19 cellular contexts compared by ENCODE assay signal in genomic region chr4:124534133-124534532, GRCh38.
DNase-seq lines count a peak whose midpoint lies in the region; TF ChIP-seq lines count a peak whose summit lies in the region.
"Had no signal": no experiment of that assay in that cellular context is flagged by ENCODE, and none has a peak within 500 bp of the region (broad histone marks: within the 10 kb centered on the region; RNA-seq: fewer than 3 reads in every experiment).

No MANE protein-coding gene starts in this region.

- H3K9me3 ChIP-seq in neural cell (ENCODE audit: low read length): no peaks in the 10 kb centered on the region
- H3K9me3 ChIP-seq: BE2C, BLaER1, Caco-2 had no signal

- peak; percentile 79 for TF ChIP-seq EP300 in neural cell (conservative IDR thresholded peaks at IDR 0.05; ENCODE audit: poor library complexity, severe bottlenecking)

- no peak for TF ChIP-seq RAD21 in neural cell (conservative IDR thresholded peaks at IDR 0.05)

- H4K20me1 ChIP-seq in neural cell (ENCODE audit: insufficient read depth): no peaks in the 10 kb centered on the region
- H4K20me1 ChIP-seq: BLaER1 had no signal

- H3K9me2 ChIP-seq in neural cell (ENCODE audit: insufficient read depth, low read length): no peaks in the 10 kb centered on the region

- H3K79me2 ChIP-seq in neural cell (replicated peaks; ENCODE audit: insufficient read depth, low read length): no peaks in the 10 kb centered on the region

- peaks cover 10% of the 10 kb centered on the region for H3F3A ChIP-seq in neural cell (ENCODE audit: insufficient read depth, low read length, poor library complexity, severe bottlenecking)

- DNase-seq in NCI-H748 (lab: John Stamatoyannopoulos, UW; ENCODE audit: unreplicated experiment) (peak; percentile 13), NCI-H748 treated with DMSO at 0.1 percent for 48 hours (lab: John Stamatoyannopoulos, UW) (no peak), NCI-H1436 treated with DMSO at 0.1 percent for 48 hours (lab: John Stamatoyannopoulos, UW) (peak; percentile 19), retina (peak; percentile 23), HEK293T (ENCODE audit: extremely low spot score) (no peak), 8988T (no peak), caudate nucleus (lab: John Stamatoyannopoulos, UW) (no peak)
- DNase-seq: ACHN; BE2C; Caco-2; Calu3; CD4-positive, alpha-beta T cell; CD8-positive, alpha-beta T cell; DMS79 treated with DMSO at 0.1 percent for 48 hours; GF-D8 had no signal

- peak overlapping the region; percentile 68 for H3K27ac ChIP-seq in neural cell (ENCODE audit: low read length)
- H3K27ac ChIP-seq in caudate nucleus (ENCODE audit: low read depth, low read length): no peak overlapping the region
- H3K27ac ChIP-seq: 22Rv1, BLaER1, C4-2B had no signal

- no peak for TF ChIP-seq CTCF in neural cell (IDR thresholded peaks at IDR 0.05; ENCODE audit: poor library complexity, severe bottlenecking)

- no peak overlapping the region for H3K9ac ChIP-seq in neural cell (ENCODE audit: low read length)
- H3K9ac ChIP-seq: BLaER1 had no signal

- CTCF ChIA-PET in HEK293T (lab: Yijun Ruan, JAX): no interaction called here

- no peak overlapping the region for H2AFZ ChIP-seq in neural cell (ENCODE audit: low read depth, low read length)

- H3K4me3 ChIP-seq in neural cell (ENCODE audit: low read length): peak overlapping the region; percentile 15
- H3K4me3 ChIP-seq: BLaER1 had no signal

- POLR2A ChIA-PET in HEK293T (lab: Yijun Ruan, JAX): no interaction called here

- no peaks in the 10 kb centered on the region for H3K27me3 ChIP-seq in neural cell (ENCODE audit: insufficient read depth, low read depth, low read length)
- H3K27me3 ChIP-seq: BE2C, BLaER1 had no signal

- no peaks in the 10 kb centered on the region for H3K36me3 ChIP-seq in neural cell (ENCODE audit: insufficient read depth, low read length)
- H3K36me3 ChIP-seq: BE2C, BLaER1 had no signal

- peak overlapping the region; percentile 47 for H3K4me2 ChIP-seq in neural cell (ENCODE audit: low read length)
- H3K4me2 ChIP-seq: BLaER1 had no signal

TF ChIP-seq in neural cell, 6 proteins besides CTCF, POLR2A, EP300 and RAD21:
- TF ChIP-seq POLR2AphosphoS5 (IDR thresholded peaks at IDR 0.05): peak; percentile 76
- TF ChIP-seq REST (IDR thresholded peaks at IDR 0.05; ENCODE audit: borderline replicate concordance): peak; percentile 42
- TF ChIP-seq MXI1 (conservative IDR thresholded peaks at IDR 0.05; ENCODE audit: poor library complexity, severe bottlenecking): no peak

TF ChIP-seq in HEK293T, 16 proteins besides CTCF, POLR2A, EP300 and RAD21:
- TF ChIP-seq NFRKB (IDR thresholded peaks at IDR 0.05): no peak

Comparison
In these comparisons a context has a peak if more than half of its experiments do, and no peak if none do; other contexts are left out.
1. DNase-seq: peak in NCI-H748 (single experiment), NCI-H1436 treated with DMSO at 0.1 percent for 48 hours (single experiment) and retina (single experiment); none in NCI-H748 treated with DMSO at 0.1 percent for 48 hours (single experiment), HEK293T (single experiment), 8988T (single experiment) and caudate nucleus (0 of 61).